Comparison of ENCODE assay signal across 22 cellular contexts in genomic region chr5:130282044-130282443, GRCh38.
A peak's percentile ranks its signal among the peaks of the same experiment; 100 is the strongest.
DNase-seq lines count a peak whose midpoint lies in the region; ATAC-seq and TF ChIP-seq lines count a peak whose summit lies in the region.
"Had no signal": no experiment of that assay in that cellular context is flagged by ENCODE, and none has a peak within 500 bp of the region (broad histone marks: within the 10 kb centered on the region; RNA-seq: fewer than 3 reads in every experiment).

No MANE protein-coding gene starts in this region.

- no peaks in the 10 kb centered on the region for H3K4me1 Mint-ChIP-seq in CD14-positive monocyte
- H3K4me1 Mint-ChIP-seq: activated CD8-positive, alpha-beta memory T cell treated with anti-CD3 and anti-CD28 coated beads, Interleukin-2, amount 10 ng/mL, durations not matched to agents 7 days and 5 days; stimulated activated effector memory CD8-positive, alpha-beta T cell treated with anti-CD3 and anti-CD28 coated beads, Interleukin-12 subunit alpha, Interleukin-12 subunit beta, amount 100 ng/mL, for 72 hours had no signal

- TF ChIP-seq CTCF in PC-3 (conservative IDR thresholded peaks at IDR 0.05; ENCODE audit: low read depth, low read length) (no peak), epithelial cell of proximal tubule (conservative IDR thresholded peaks at IDR 0.05; ENCODE audit: low read depth, low read length) (no peak), left lung (IDR thresholded peaks at IDR 0.05) (no peak), CD14-positive monocyte (IDR thresholded peaks at IDR 0.05) (no peak)

- H3K27ac Mint-ChIP-seq in CD14-positive monocyte, result no peak overlapping the region
- H3K27ac Mint-ChIP-seq: activated CD8-positive, alpha-beta memory T cell treated with anti-CD3 and anti-CD28 coated beads, Interleukin-2, amount 10 ng/mL, durations not matched to agents 7 days and 5 days; stimulated activated effector memory CD8-positive, alpha-beta T cell treated with anti-CD3 and anti-CD28 coated beads, Interleukin-12 subunit alpha, Interleukin-12 subunit beta, amount 100 ng/mL, for 72 hours had no signal

- H3K9me3 Mint-ChIP-seq in CD14-positive monocyte, result peaks cover 0 to 2% (median 0%) of the 10 kb centered on the region in 7 donors
- H3K9me3 Mint-ChIP-seq: stimulated activated effector memory CD8-positive, alpha-beta T cell treated with anti-CD3 and anti-CD28 coated beads, Interleukin-12 subunit alpha, Interleukin-12 subunit beta, amount 100 ng/mL, for 72 hours had no signal

- no peaks in the 10 kb centered on the region for H3K27me3 Mint-ChIP-seq in CD14-positive monocyte (ENCODE audit: low read depth in 3 of 3)
- H3K27me3 Mint-ChIP-seq: activated CD8-positive, alpha-beta memory T cell treated with anti-CD3 and anti-CD28 coated beads, Interleukin-2, amount 10 ng/mL, durations not matched to agents 7 days and 5 days had no signal

- H3K9ac ChIP-seq in PC-3 (ENCODE audit: low read length), result no peak overlapping the region

- DNase-seq in AG20443 (ENCODE audit: low spot score) (peak; percentile 51), PC-3 (peak; percentile 29), epithelial cell of proximal tubule (ENCODE audit: low read depth) (peak; percentile 12), left lung (no peak), CD14-positive monocyte (ENCODE audit: low spot score) (no peak), inferior parietal cortex (ENCODE audit: extremely low spot score) (no peak), DMS53 (lab: John Stamatoyannopoulos, UW) (no peak), midbrain (lab: John Stamatoyannopoulos, UW) (no peak)
- DNase-seq: activated CD8-positive, alpha-beta memory T cell treated with anti-CD3 and anti-CD28 coated beads, Interleukin-2, amount 10 ng/mL, durations not matched to agents 7 days and 5 days; Calu3; caudate nucleus; effector memory CD4-positive, alpha-beta T cell; GF-D8; glutamatergic neuron; IMR-90; NCI-H2081; NCI-H82; upper lobe of right lung had no signal

- CTCF ChIA-PET in PC-3 (lab: Charles Lee), result no interaction called here

- H3F3A ChIP-seq in PC-3 (ENCODE audit: low read length, unreplicated experiment), result no peaks in the 10 kb centered on the region

- H3K9me3 ChIP-seq in PC-3 (ENCODE audit: low read length) (no peaks in the 10 kb centered on the region), left lung (no peaks in the 10 kb centered on the region)
- H3K9me3 ChIP-seq: neutrophil, upper lobe of right lung had no signal

- no peak overlapping the region for H3K4me3 Mint-ChIP-seq in CD14-positive monocyte
- H3K4me3 Mint-ChIP-seq: activated CD8-positive, alpha-beta memory T cell treated with anti-CD3 and anti-CD28 coated beads, Interleukin-2, amount 10 ng/mL, durations not matched to agents 7 days and 5 days; stimulated activated effector memory CD8-positive, alpha-beta T cell treated with anti-CD3 and anti-CD28 coated beads, Interleukin-12 subunit alpha, Interleukin-12 subunit beta, amount 100 ng/mL, for 72 hours had no signal

- no peak overlapping the region for H2AFZ ChIP-seq in PC-3 (ENCODE audit: low read length)

- H3K9me2 ChIP-seq in PC-3 (replicated peaks; ENCODE audit: low read length), result no peaks in the 10 kb centered on the region

- intact Hi-C loops in PC-3 (cut with micrococcal nuclease), result loop anchor here (10.0 kb wide), 1 partner anchor 167 kb away; no protein-coding TSS in a partner anchor
- intact Hi-C loops in left lung (cut with DNase I), result no loop called here
- intact Hi-C loops in CD14-positive monocyte (cut with micrococcal nuclease), result no loop called here

- H3K36me3 Mint-ChIP-seq in CD14-positive monocyte, result no peaks in the 10 kb centered on the region
- H3K36me3 Mint-ChIP-seq: activated CD8-positive, alpha-beta memory T cell treated with anti-CD3 and anti-CD28 coated beads, Interleukin-2, amount 10 ng/mL, durations not matched to agents 7 days and 5 days; stimulated activated effector memory CD8-positive, alpha-beta T cell treated with anti-CD3 and anti-CD28 coated beads, Interleukin-12 subunit alpha, Interleukin-12 subunit beta, amount 100 ng/mL, for 72 hours had no signal

- no peaks in the 10 kb centered on the region for H3K36me3 ChIP-seq in PC-3 (ENCODE audit: low read depth, low read length)
- no peaks in the 10 kb centered on the region for H3K36me3 ChIP-seq in left lung
- H3K36me3 ChIP-seq: neutrophil, upper lobe of right lung had no signal

- H3K27me3 ChIP-seq in PC-3 (ENCODE audit: low read length) (no peaks in the 10 kb centered on the region), left lung (no peaks in the 10 kb centered on the region)
- H3K27me3 ChIP-seq: neutrophil, upper lobe of right lung had no signal

- BruUV-seq in PC-3 (replicated peaks; lab: Mats Ljungman, UMichigan), result no TSS peak

- H3K27ac ChIP-seq in PC-3 (ENCODE audit: low read length) (no peak overlapping the region), left lung (no peak overlapping the region)
- H3K27ac ChIP-seq: neutrophil, RWPE1, skin epidermis, upper lobe of right lung had no signal

- no peaks in the 10 kb centered on the region for H4K20me1 ChIP-seq in PC-3 (ENCODE audit: low read length)

- no peak overlapping the region for H3K4me2 ChIP-seq in PC-3 (ENCODE audit: low read length)

- POLR2A ChIA-PET in PC-3 (lab: Charles Lee; ENCODE audit: unreplicated experiment), result no interaction called here

- ATAC-seq in PC-3, result peak; percentile 32
- ATAC-seq in left lung, result peak; percentile 52
- ATAC-seq: activated CD8-positive, alpha-beta memory T cell treated with anti-CD3 and anti-CD28 coated beads, Interleukin-2, amount 10 ng/mL, durations not matched to agents 7 days and 5 days; stimulated activated effector memory CD8-positive, alpha-beta T cell treated with anti-CD3 and anti-CD28 coated beads, Interleukin-12 subunit alpha, Interleukin-12 subunit beta, amount 100 ng/mL, for 72 hours; upper lobe of right lung had no signal

- H3K79me2 ChIP-seq in PC-3 (ENCODE audit: low read length), result no peaks in the 10 kb centered on the region

- peaks cover 20% of the 10 kb centered on the region for H3K4me1 ChIP-seq in PC-3 (ENCODE audit: insufficient read depth, low read length)
- H3K4me1 ChIP-seq in left lung, result no peaks in the 10 kb centered on the region
- H3K4me1 ChIP-seq: upper lobe of right lung had no signal

- no peak overlapping the region for H3K4me3 ChIP-seq in PC-3 (ENCODE audit: low read length)
- no peak overlapping the region for H3K4me3 ChIP-seq in epithelial cell of proximal tubule (ENCODE audit: low read depth, low read length)
- H3K4me3 ChIP-seq in left lung, result no peak overlapping the region
- H3K4me3 ChIP-seq: skin epidermis, upper lobe of right lung had no signal

Comparison
In these comparisons a context has a peak if more than half of its experiments do, and no peak if none do; other contexts are left out.
1. DNase-seq: peak in AG20443 (single experiment), PC-3 (single experiment) and epithelial cell of proximal tubule (single experiment); none in left lung (0 of 2), CD14-positive monocyte (single experiment), inferior parietal cortex (single experiment), DMS53 (single experiment) and midbrain (single experiment).